Comparison of ENCODE assay signal across 23 cellular contexts in genomic region chr11:128963744-128964340, GRCh38. TPM values are rescaled to one million over a fixed set of nuclear protein-coding genes. Genes with fewer than 3 reads are reported as not detected.
DNase-seq lines count a peak whose midpoint lies in the region; ATAC-seq, FAIRE-seq and TF ChIP-seq lines count a peak whose summit lies in the region.
"Had no signal": no experiment of that assay in that cellular context is flagged by ENCODE, and none has a peak within 500 bp of the region (broad histone marks: within the 10 kb centered on the region; RNA-seq: fewer than 3 reads in every experiment).

No MANE protein-coding gene starts in this region.

- intact Hi-C loops in activated CD4-positive, alpha-beta T cell treated with anti-CD3 and anti-CD28 coated beads for 36 hours (cut with DNase I, micrococcal nuclease), result loop anchor here (2.0 to 10.0 kb wide), 2 partner anchors 309 to 317 kb away; no protein-coding TSS in a partner anchor

- no peak overlapping the region for H3K4me2 ChIP-seq in neural progenitor cell

- H3F3A ChIP-seq in neural progenitor cell (ENCODE audit: low read depth), result no peaks in the 10 kb centered on the region

- H3K36me3 Mint-ChIP-seq in activated CD4-positive, alpha-beta T cell treated with anti-CD3 and anti-CD28 coated beads for 36 hours (ENCODE audit: low read depth), result peaks cover 2% of the 10 kb centered on the region
- peaks cover 18% of the 10 kb centered on the region for H3K36me3 Mint-ChIP-seq in neural progenitor cell
- H3K36me3 Mint-ChIP-seq: activated naive CD4-positive, alpha-beta T cell treated with anti-CD3 and anti-CD28 coated beads, Interleukin-2, amount 50 U/mL, for 24 hours; CD8-positive, alpha-beta T cell; T-cell had no signal

- H2AFZ ChIP-seq in neural progenitor cell (replicated peaks), result no peak overlapping the region

- POLR2A ChIA-PET in activated CD4-positive, alpha-beta T cell treated with anti-CD3 and anti-CD28 coated beads for 36 hours (lab: Charles Lee), result interaction anchor here (1.0 kb wide), 1 partner anchor 74 kb away, joined by 3 read pairs; no protein-coding TSS in a partner anchor

- no peaks in the 10 kb centered on the region for H4K20me1 ChIP-seq in neural progenitor cell (ENCODE audit: low read depth)

- H3K4me3 ChIP-seq in Jurkat, Clone E6-1 (ENCODE audit: low read length), result no peak overlapping the region
- H3K4me3 ChIP-seq in neural progenitor cell (no peak overlapping the region), H7 (ENCODE audit: insufficient read depth, low read depth, low read length) (no peak overlapping the region)
- H3K4me3 ChIP-seq: MG63, stomach had no signal

- H3K27ac ChIP-seq in neural progenitor cell, result no peak overlapping the region
- H3K27ac ChIP-seq: stomach had no signal

- peaks cover 2% of the 10 kb centered on the region for H3K9me3 Mint-ChIP-seq in activated CD4-positive, alpha-beta T cell treated with anti-CD3 and anti-CD28 coated beads for 36 hours (ENCODE audit: low read depth)
- no peaks in the 10 kb centered on the region for H3K9me3 Mint-ChIP-seq in neural progenitor cell
- H3K9me3 Mint-ChIP-seq: activated naive CD4-positive, alpha-beta T cell treated with anti-CD3 and anti-CD28 coated beads, Interleukin-2, amount 50 U/mL, for 24 hours; CD8-positive, alpha-beta T cell; H9; T-cell had no signal

- CTCF ChIA-PET in activated CD4-positive, alpha-beta T cell treated with anti-CD3 and anti-CD28 coated beads for 36 hours (lab: Charles Lee), result interaction anchor here (3.6 kb wide), 1 partner anchor 80 kb away, joined by 17 read pairs; no protein-coding TSS in a partner anchor

- no peaks in the 10 kb centered on the region for H3K9me3 ChIP-seq in neural progenitor cell (ENCODE audit: low read depth)
- H3K9me3 ChIP-seq: MG63, stomach had no signal

- no peaks in the 10 kb centered on the region for H3K79me2 ChIP-seq in neural progenitor cell (ENCODE audit: low read depth)

- ATAC-seq in activated CD4-positive, alpha-beta T cell treated with anti-CD3 and anti-CD28 coated beads for 36 hours, result peak; percentile 79
- ATAC-seq in GM19023 (IDR thresholded peaks at IDR 0.05; ENCODE audit: unreplicated experiment), result no peak
- ATAC-seq: CD8-positive, alpha-beta T cell; esophagus mucosa; T-cell had no signal

- peak overlapping the region; percentile 4 for H3K4me3 Mint-ChIP-seq in activated CD4-positive, alpha-beta T cell treated with anti-CD3 and anti-CD28 coated beads for 36 hours
- H3K4me3 Mint-ChIP-seq in neural progenitor cell, result no peak overlapping the region
- H3K4me3 Mint-ChIP-seq: activated naive CD4-positive, alpha-beta T cell treated with anti-CD3 and anti-CD28 coated beads, Interleukin-2, amount 50 U/mL, for 24 hours; CD8-positive, alpha-beta T cell; H9; T-cell had no signal

- H3K27me3 Mint-ChIP-seq in activated CD4-positive, alpha-beta T cell treated with anti-CD3 and anti-CD28 coated beads for 36 hours, result no peaks in the 10 kb centered on the region
- H3K27me3 Mint-ChIP-seq in neural progenitor cell (ENCODE audit: insufficient read depth, low read depth), result peaks cover 3% of the 10 kb centered on the region
- H3K27me3 Mint-ChIP-seq: activated naive CD4-positive, alpha-beta T cell treated with anti-CD3 and anti-CD28 coated beads, Interleukin-2, amount 50 U/mL, for 24 hours had no signal

- H3K36me3 ChIP-seq in neural progenitor cell (no peaks in the 10 kb centered on the region), H7 (replicated peaks; ENCODE audit: control insufficient read depth, insufficient read depth, low read length) (peaks cover 2% of the 10 kb centered on the region; the same call in 1 of the 2 replicates)
- H3K36me3 ChIP-seq: MG63 had no signal

- peaks cover 27% of the 10 kb centered on the region for H3K4me1 Mint-ChIP-seq in activated CD4-positive, alpha-beta T cell treated with anti-CD3 and anti-CD28 coated beads for 36 hours
- peaks cover 18% of the 10 kb centered on the region for H3K4me1 Mint-ChIP-seq in neural progenitor cell

- no peak overlapping the region for H3K9ac ChIP-seq in neural progenitor cell

- H3K4me1 ChIP-seq in neural progenitor cell, result no peaks in the 10 kb centered on the region
- H3K4me1 ChIP-seq: stomach had no signal

- no peak for TF ChIP-seq CTCF in neural progenitor cell (IDR thresholded peaks at IDR 0.05)

- DNase-seq in activated CD4-positive, alpha-beta T cell treated with anti-CD3 and anti-CD28 coated beads for 36 hours, result no peak
- no peak for DNase-seq in activated CD4-positive, alpha-beta T cell treated with anti-CD3 and anti-CD28 coated beads for 48 hours
- peak; percentile 39 for DNase-seq in Jurkat, Clone E6-1 (ENCODE audit: low read depth, low spot score)
- DNase-seq in amniotic epithelial cell (ENCODE audit: low read depth) (peak; percentile 28), neural progenitor cell (ENCODE audit: low spot score) (peak; percentile 18), H7 (no peak), GM12891 (ENCODE audit: insufficient read length, low spot score) (no peak)
- DNase-seq: activated CD8-positive, alpha-beta memory T cell treated with anti-CD3 and anti-CD28 coated beads, Interleukin-2, amount 50 U/mL, for 48 hours; CD8-positive, alpha-beta T cell; H9; mesenchymal stem cell; MG63; NCI-H2107; stimulated activated CD4-positive, alpha-beta T cell treated with anti-CD3 and anti-CD28 coated beads, Interleukin-15, amount 100 ng/mL, for 24 hours; stomach; T-cell had no signal

- H3K27me3 ChIP-seq in neural progenitor cell (no peaks in the 10 kb centered on the region), H7 (ENCODE audit: control insufficient read depth, insufficient read depth, low read length) (no peaks in the 10 kb centered on the region)
- H3K27me3 ChIP-seq: MG63, stomach had no signal

- H3K27ac Mint-ChIP-seq in activated CD4-positive, alpha-beta T cell treated with anti-CD3 and anti-CD28 coated beads for 36 hours, result no peak overlapping the region
- H3K27ac Mint-ChIP-seq in neural progenitor cell, result no peak overlapping the region
- H3K27ac Mint-ChIP-seq: activated naive CD4-positive, alpha-beta T cell treated with anti-CD3 and anti-CD28 coated beads, Interleukin-2, amount 50 U/mL, for 24 hours; CD8-positive, alpha-beta T cell; T-cell had no signal

- no peak for FAIRE-seq in GM12891 (lab: Jason Lieb, UNC)
- FAIRE-seq: bronchial epithelial cell, urothelium cell line had no signal

- TF ChIP-seq POLR2A in GM12891 (IDR thresholded peaks at IDR 0.05; ENCODE audit: low read depth, low read length), result no peak

TF ChIP-seq in GM12891, 5 proteins besides CTCF, POLR2A, EP300 and RAD21:
- no peak for TF ChIP-seq POLR2AphosphoS5 (IDR thresholded peaks at IDR 0.05; ENCODE audit: low read depth, low read length)
- TF ChIP-seq PAX5 (IDR thresholded peaks at IDR 0.05; ENCODE audit: insufficient read depth, low read length, severe bottlenecking), result no peak
- TF ChIP-seq SPI1 (IDR thresholded peaks at IDR 0.05; ENCODE audit: low read depth, low read length), result no peak
- TF ChIP-seq POU2F2 (IDR thresholded peaks at IDR 0.05; ENCODE audit: low read depth, low read length), result no peak

RNA-seq across cellular contexts. Expression of gene TP53AIP1, which starts 21.2 kb away (rescaled TPM):
- total RNA-seq in activated CD4-positive, alpha-beta T cell treated with anti-CD3 and anti-CD28 coated beads for 36 hours, result not detected
- not detected for polyA plus RNA-seq in Jurkat, Clone E6-1 (2012; ENCODE audit: insufficient read depth, insufficient read length)
- not detected in 2 replicates for total RNA-seq in neural progenitor cell (ENCODE audit: low replicate concordance)
- 0.07 TPM in 1 of 2 replicates, not detected in the other for total RNA-seq in H7 (2014; rRNA removed; shearing (Covaris generic))
- polyA plus RNA-seq in GM12891 (2012; ENCODE audit: low read depth, missing spikeins), result not detected
- total RNA-seq: dermis microvascular lymphatic vessel endothelial cell, H9, kidney epithelial cell, stomach, T-cell had no signal

Comparison
In these comparisons a context has a peak if more than half of its experiments do, and no peak if none do; other contexts are left out.
1. DNase-seq: peak in Jurkat, Clone E6-1 (single experiment), amniotic epithelial cell (single experiment) and neural progenitor cell (single experiment); none in activated CD4-positive, alpha-beta T cell treated with anti-CD3 and anti-CD28 coated beads for 36 hours (single experiment), activated CD4-positive, alpha-beta T cell treated with anti-CD3 and anti-CD28 coated beads for 48 hours (single experiment), H7 (single experiment) and GM12891 (single experiment).